ENCODE assay signal across 15 cellular contexts in genomic region chr5:40106847-40107246, GRCh38.
DNase-seq lines count a peak whose midpoint lies in the region; TF ChIP-seq lines count a peak whose summit lies in the region.
"Had no signal": no experiment of that assay in that cellular context is flagged by ENCODE, and none has a peak within 500 bp of the region (broad histone marks: within the 10 kb centered on the region; RNA-seq: fewer than 3 reads in every experiment).

No MANE protein-coding gene starts in this region.

- no peak for TF ChIP-seq EP300 in ovary (IDR thresholded peaks at IDR 0.05)

- no peaks in the 10 kb centered on the region for H3K79me2 ChIP-seq in OCI-LY7 (ENCODE audit: insufficient read depth, low read depth, low read length)

- no TSS peak for BruUV-seq in OCI-LY7 (replicated peaks; lab: Mats Ljungman, UMichigan)

- no peak overlapping the region for H3K9ac ChIP-seq in mucosa of rectum (ENCODE audit: low read depth in 1 of 2, low read length in 2 of 2)

- TF ChIP-seq POLR2A in ovary (IDR thresholded peaks at IDR 0.05) = no peak

- no peaks in the 10 kb centered on the region for H4K20me1 ChIP-seq in OCI-LY7 (ENCODE audit: insufficient read depth, low read length)

- H2AFZ ChIP-seq in OCI-LY7 (ENCODE audit: low read length) = no peak overlapping the region
- H2AFZ ChIP-seq: GM23338 had no signal

- no peaks in the 10 kb centered on the region for H3K9me2 ChIP-seq in OCI-LY7 (ENCODE audit: insufficient read depth, low read length)

- WGBS in ovary, 3 donors = 46 to 96% (median 77%) methylated on average over 2 of the region's 2 CpGs

- peak; percentile 37 for DNase-seq in D341Med (ENCODE audit: low spot score)
- peak; percentile 5 for DNase-seq in NCI-H69 (lab: John Stamatoyannopoulos, UW)
- peak; percentile 26 for DNase-seq in WERI-Rb-1
- no peak for DNase-seq in GM19240 (ENCODE audit: insufficient read length, low spot score)
- no peak for DNase-seq in ovary
- DNase-seq in OCI-LY7 (ENCODE audit: low spot score) = no peak
- no peak for DNase-seq in dedifferentiated amniotic fluid mesenchymal stem cell (ENCODE audit: extremely low spot score)
- DNase-seq: Caco-2; CD8-positive, alpha-beta memory T cell; DMS79; H9 had no signal

- H3K4me1 ChIP-seq in mucosa of rectum (ENCODE audit: control insufficient read depth in 2 of 2, insufficient read depth in 2 of 2, low read length in 2 of 2) (peaks cover 0 to 8% of the 10 kb centered on the region in 2 donors), ovary (ENCODE audit: insufficient read depth) (no peaks in the 10 kb centered on the region), OCI-LY7 (ENCODE audit: insufficient read depth, low read length, poor library complexity, severe bottlenecking) (no peaks in the 10 kb centered on the region)

- H3K27ac ChIP-seq in WERI-Rb-1 (peak overlapping the region; percentile 83), mucosa of rectum (ENCODE audit: low read depth in 2 of 2, low read length in 2 of 2) (peak overlapping the region; percentile 43 to 47), ovary (no peak overlapping the region), OCI-LY7 (ENCODE audit: low read depth, low read length, poor library complexity, severe bottlenecking) (no peak overlapping the region)
- H3K27ac ChIP-seq: 22Rv1 had no signal

- no peak overlapping the region for H3K4me2 ChIP-seq in OCI-LY7 (ENCODE audit: low read length)
- H3K4me2 ChIP-seq: GM23338 had no signal

- H3K4me3 ChIP-seq in WERI-Rb-1 (ENCODE audit: low read depth, low read length) (no peak overlapping the region), mucosa of rectum (ENCODE audit: low read length in 2 of 2) (no peak overlapping the region), ovary (no peak overlapping the region), OCI-LY7 (ENCODE audit: low read depth, low read length, poor library complexity, severe bottlenecking) (no peak overlapping the region)
- H3K4me3 ChIP-seq: GM12878, GM23338 had no signal

- H3K9me3 ChIP-seq in WERI-Rb-1 (ENCODE audit: severe bottlenecking) (no peaks in the 10 kb centered on the region), mucosa of rectum (ENCODE audit: control insufficient read depth in 2 of 2, low read length in 2 of 2) (no peaks in the 10 kb centered on the region), ovary (no peaks in the 10 kb centered on the region), OCI-LY7 (ENCODE audit: low read length) (no peaks in the 10 kb centered on the region)
- H3K9me3 ChIP-seq: Caco-2 had no signal

- CTCF ChIA-PET in OCI-LY7 (lab: Charles Lee; ENCODE audit: unreplicated experiment) = no interaction called here

- POLR2A ChIA-PET in OCI-LY7 (lab: Charles Lee) = interaction anchor here (0.6 kb wide), 1 partner anchor 327 kb away, joined by 3 read pairs; no protein-coding TSS in a partner anchor

- H3K27me3 ChIP-seq in WERI-Rb-1 (ENCODE audit: insufficient read depth, low read depth, severe bottlenecking) (no peaks in the 10 kb centered on the region), mucosa of rectum (ENCODE audit: control insufficient read depth in 2 of 2, insufficient read depth in 2 of 2, low read length in 2 of 2) (no peaks in the 10 kb centered on the region), ovary (no peaks in the 10 kb centered on the region)

- H3K36me3 ChIP-seq in WERI-Rb-1 (no peaks in the 10 kb centered on the region), mucosa of rectum (ENCODE audit: control insufficient read depth in 2 of 2, insufficient read depth in 2 of 2, low read length in 2 of 2) (no peaks in the 10 kb centered on the region), ovary (no peaks in the 10 kb centered on the region), OCI-LY7 (ENCODE audit: insufficient read depth, low read length) (no peaks in the 10 kb centered on the region)

- intact Hi-C loops in ovary (cut with DNase I) (no loop called here), OCI-LY7 (cut with micrococcal nuclease; ENCODE audit: unreplicated experiment) (no loop called here)

- TF ChIP-seq CTCF in WERI-Rb-1 (IDR thresholded peaks at IDR 0.05; ENCODE audit: low read depth, low read length) = no peak
- no peak for TF ChIP-seq CTCF in ovary (IDR thresholded peaks at IDR 0.05)
- no peak for TF ChIP-seq CTCF in OCI-LY7 (conservative IDR thresholded peaks at IDR 0.05; ENCODE audit: low read length)

Comparison
In these comparisons a context has a peak if more than half of its experiments do, and no peak if none do; other contexts are left out.
1. DNase-seq: peak in D341Med (single experiment), NCI-H69 (single experiment) and WERI-Rb-1 (single experiment); none in GM19240 (single experiment), ovary (0 of 5), OCI-LY7 (single experiment) and dedifferentiated amniotic fluid mesenchymal stem cell (single experiment).
2. H3K27ac ChIP-seq: peak in WERI-Rb-1 (single experiment) and mucosa of rectum (2 of 2); none in ovary (0 of 2) and OCI-LY7 (single experiment).